Comparison of ENCODE assay signal across 11 cellular contexts in genomic region chr16:24151482-24151939, GRCh38.
DNase-seq lines count a peak whose midpoint lies in the region; ATAC-seq and TF ChIP-seq lines count a peak whose summit lies in the region.
"Had no signal": no experiment of that assay in that cellular context is flagged by ENCODE, and none has a peak within 500 bp of the region (broad histone marks: within the 10 kb centered on the region; RNA-seq: fewer than 3 reads in every experiment).

No MANE protein-coding gene starts in this region.

- intact Hi-C loops in CD4-positive, alpha-beta T cell (cut with DNase I, micrococcal nuclease), result no loop called here
- intact Hi-C loops in lower lobe of right lung (cut with DNase I), result no loop called here

- CTCF ChIA-PET in CD4-positive, alpha-beta T cell (lab: Charles Lee), result no interaction called here

- peaks cover 48% of the 10 kb centered on the region for H3K4me1 Mint-ChIP-seq in CD4-positive, alpha-beta T cell (ENCODE audit: low read depth)
- H3K4me1 Mint-ChIP-seq in activated T-cell treated with anti-CD3 and anti-CD28 coated beads, Interleukin-2, amount 50 U/mL, for 4 hours (ENCODE audit: low read depth), result peaks cover 43% of the 10 kb centered on the region

- no peaks in the 10 kb centered on the region for H3K9me3 Mint-ChIP-seq in CD4-positive, alpha-beta T cell
- no peaks in the 10 kb centered on the region for H3K9me3 Mint-ChIP-seq in activated T-cell treated with anti-CD3 and anti-CD28 coated beads, Interleukin-2, amount 50 U/mL, for 4 hours
- H3K9me3 Mint-ChIP-seq: nephron, type B pancreatic cell had no signal

- H3K27ac ChIP-seq in CD4-positive, alpha-beta T cell (ENCODE audit: low read depth, low read length), result no peak overlapping the region
- no peak overlapping the region for H3K27ac ChIP-seq in lower lobe of right lung

- H3K27me3 ChIP-seq in CD4-positive, alpha-beta T cell (ENCODE audit: control insufficient read depth, insufficient read depth, low read length), result no peaks in the 10 kb centered on the region
- no peaks in the 10 kb centered on the region for H3K27me3 ChIP-seq in lower lobe of right lung (ENCODE audit: low read depth)

- peaks cover 3% of the 10 kb centered on the region for H3K4me1 ChIP-seq in lower lobe of right lung
- H3K4me1 ChIP-seq: HAP-1 had no signal

- H3K27ac Mint-ChIP-seq in CD4-positive, alpha-beta T cell, result peak overlapping the region; percentile 6
- H3K27ac Mint-ChIP-seq: nephron, type B pancreatic cell had no signal

- peaks cover 34% of the 10 kb centered on the region for H3K36me3 Mint-ChIP-seq in CD4-positive, alpha-beta T cell (ENCODE audit: low read depth)
- H3K36me3 Mint-ChIP-seq in activated T-cell treated with anti-CD3 and anti-CD28 coated beads, Interleukin-2, amount 50 U/mL, for 4 hours (ENCODE audit: insufficient read depth), result peaks cover 34% of the 10 kb centered on the region
- H3K36me3 Mint-ChIP-seq: type B pancreatic cell had no signal

- no peaks in the 10 kb centered on the region for H3K36me3 ChIP-seq in lower lobe of right lung
- H3K36me3 ChIP-seq: HAP-1 had no signal

- peak in 2 of 10 experiments; percentile 8 to 19 for DNase-seq in CD4-positive, alpha-beta T cell
- DNase-seq in M059J (ENCODE audit: low read depth) (peak; percentile 67), lower lobe of right lung (no peak), GDM1 (lab: John Stamatoyannopoulos, UW) (no peak), germinal center (ENCODE audit: low spot score) (no peak)
- no peak for DNase-seq in activated T-cell treated with anti-CD3 and anti-CD28 coated beads, Interleukin-2, amount 50 U/mL, for 4 hours

- ATAC-seq in CD4-positive, alpha-beta T cell (ENCODE audit: poor library complexity), result peak; percentile 81
- peak; percentile 60 to 80 for ATAC-seq in activated T-cell treated with anti-CD3 and anti-CD28 coated beads, Interleukin-2, amount 50 U/mL, for 4 hours
- ATAC-seq in lower lobe of right lung (peak; percentile 74 to 87), HG02763 (IDR thresholded peaks at IDR 0.05; ENCODE audit: unreplicated experiment) (no peak), HG03139 (IDR thresholded peaks at IDR 0.05; ENCODE audit: unreplicated experiment) (no peak)

- H3K27me3 Mint-ChIP-seq in CD4-positive, alpha-beta T cell, result no peaks in the 10 kb centered on the region
- no peaks in the 10 kb centered on the region for H3K27me3 Mint-ChIP-seq in activated T-cell treated with anti-CD3 and anti-CD28 coated beads, Interleukin-2, amount 50 U/mL, for 4 hours (ENCODE audit: low read depth)

- POLR2A ChIA-PET in CD4-positive, alpha-beta T cell (lab: Charles Lee), result interaction anchor here (0.9 to 1.2 kb wide), 2 partner anchors 9 to 18 kb away, joined by 3 read pairs; no protein-coding TSS in a partner anchor

- H3K4me3 ChIP-seq in lower lobe of right lung, result no peak overlapping the region
- H3K4me3 ChIP-seq: HAP-1 had no signal

- TF ChIP-seq CTCF in CD4-positive, alpha-beta T cell (IDR thresholded peaks at IDR 0.05), result no peak
- TF ChIP-seq CTCF in lower lobe of right lung (IDR thresholded peaks at IDR 0.05), result no peak

- no peaks in the 10 kb centered on the region for H3K9me3 ChIP-seq in CD4-positive, alpha-beta T cell (ENCODE audit: control insufficient read depth, low read length)
- H3K9me3 ChIP-seq in lower lobe of right lung, result no peaks in the 10 kb centered on the region
- H3K9me3 ChIP-seq: HAP-1 had no signal

- peak overlapping the region; percentile 40 for H3K4me3 Mint-ChIP-seq in CD4-positive, alpha-beta T cell
- peak overlapping the region; percentile 59 for H3K4me3 Mint-ChIP-seq in activated T-cell treated with anti-CD3 and anti-CD28 coated beads, Interleukin-2, amount 50 U/mL, for 4 hours
- H3K4me3 Mint-ChIP-seq: nephron, type B pancreatic cell had no signal

Comparison
In these comparisons a context has a peak if more than half of its experiments do, and no peak if none do; other contexts are left out.
1. ATAC-seq: peak in CD4-positive, alpha-beta T cell (single experiment), activated T-cell treated with anti-CD3 and anti-CD28 coated beads, Interleukin-2, amount 50 U/mL, for 4 hours (2 of 2) and lower lobe of right lung (2 of 2); none in HG02763 (single experiment) and HG03139 (single experiment).